ENCODE assay signal across 6 cellular contexts in the genomic region with DNA sequence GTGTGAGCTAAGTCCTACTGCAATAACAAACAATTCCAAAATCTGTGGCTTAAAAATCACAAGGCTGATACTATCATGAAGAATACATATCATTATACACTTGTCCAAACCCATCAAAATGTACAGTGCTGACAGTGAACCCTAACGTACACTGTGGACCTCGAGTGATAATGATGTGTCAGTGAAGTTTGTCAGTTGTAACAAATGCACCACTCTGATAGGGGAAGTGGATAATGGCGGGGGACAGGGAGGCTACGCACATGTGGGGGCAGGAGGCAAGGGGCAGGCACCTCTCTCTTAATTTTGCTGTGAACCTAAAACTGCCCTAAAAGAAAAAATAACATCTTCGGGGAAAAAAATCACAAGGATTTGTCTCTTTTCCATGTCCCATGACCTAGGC.
"Had no signal": no experiment of that assay in that cellular context is flagged by ENCODE, and none has a peak within 500 bp of the region (broad histone marks: within the 10 kb centered on the region; RNA-seq: fewer than 3 reads in every experiment).

No MANE protein-coding gene starts in this region.

- H3K27ac ChIP-seq: HL-60, KMS-11 had no signal

- DNase-seq: IMR-90, KBM-7, KG1 had no signal

- H3K4me2 ChIP-seq: KMS-11 had no signal

- FAIRE-seq: HepG2 had no signal

- H3K9ac ChIP-seq: KMS-11 had no signal

- ATAC-seq: HepG2 had no signal
